Comparison of ENCODE assay signal across 8 cellular contexts in the genomic region with DNA sequence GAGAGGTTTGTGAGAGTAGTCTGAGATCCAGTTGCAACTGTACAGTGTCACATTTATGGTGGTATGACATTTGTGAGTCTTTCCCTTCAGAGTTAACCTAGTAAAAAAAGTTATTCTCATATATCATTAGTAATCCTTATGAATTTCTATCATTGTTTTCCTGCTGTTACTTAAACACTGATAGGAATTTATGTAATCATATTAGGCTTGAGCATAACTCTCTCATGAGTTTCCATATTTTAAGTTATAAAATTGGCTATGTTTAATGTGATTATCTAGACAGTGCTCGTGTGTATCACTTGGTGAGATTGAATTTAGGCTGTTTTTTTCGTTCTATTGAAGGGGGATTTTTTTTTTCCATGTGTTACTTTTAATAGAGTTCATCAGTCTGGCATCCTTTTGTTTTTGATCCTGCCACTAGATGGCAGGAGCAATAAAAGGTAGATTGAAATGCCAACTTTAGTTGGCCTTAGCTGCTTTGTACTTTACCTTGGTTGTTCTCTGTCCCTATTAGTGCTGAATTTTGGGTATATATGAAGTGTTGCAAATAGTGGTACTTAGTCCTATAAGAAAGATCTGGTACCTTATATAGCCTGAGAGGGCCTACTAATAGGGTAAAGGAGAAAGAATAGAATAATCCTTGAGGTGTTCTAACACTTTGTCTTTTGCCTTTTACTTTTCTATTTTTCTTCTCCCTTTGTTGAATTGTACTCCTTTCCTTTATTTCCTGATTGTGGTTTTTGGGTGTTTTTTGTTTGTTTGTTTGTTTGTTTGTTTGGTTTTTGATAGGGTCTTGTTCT. TPM values are rescaled to one million over a fixed set of nuclear protein-coding genes. Genes with fewer than 3 reads are reported as not detected.
DNase-seq lines count a peak whose midpoint lies in the region; ATAC-seq and TF ChIP-seq lines count a peak whose summit lies in the region.

No MANE protein-coding gene starts in this region.

- no peak overlapping the region for H3K4me3 Mint-ChIP-seq in type B pancreatic cell
- H3K4me3 Mint-ChIP-seq in T-helper 2 cell treated with Interferon-gamma antibody and Interleukin-4, amounts not matched to agents 5 μg/mL and 100 μg/mL, for 36 hours = no peak overlapping the region

- H3K9me3 Mint-ChIP-seq in type B pancreatic cell = no peaks in the 10 kb centered on the region
- no peaks in the 10 kb centered on the region for H3K9me3 Mint-ChIP-seq in T-helper 2 cell treated with Interferon-gamma antibody and Interleukin-4, amounts not matched to agents 5 μg/mL and 100 μg/mL, for 36 hours

- peak; percentile 75 for TF ChIP-seq CTCF in type B pancreatic cell (conservative IDR thresholded peaks at IDR 0.05)

- no peaks in the 10 kb centered on the region for H3K27me3 Mint-ChIP-seq in type B pancreatic cell
- H3K27me3 Mint-ChIP-seq in T-helper 2 cell treated with Interferon-gamma antibody and Interleukin-4, amounts not matched to agents 5 μg/mL and 100 μg/mL, for 36 hours (ENCODE audit: low read depth) = no peaks in the 10 kb centered on the region

- H3K4me1 Mint-ChIP-seq in type B pancreatic cell (ENCODE audit: unreplicated experiment) = peaks cover 31% of the 10 kb centered on the region
- H3K4me1 Mint-ChIP-seq in T-helper 2 cell treated with Interferon-gamma antibody and Interleukin-4, amounts not matched to agents 5 μg/mL and 100 μg/mL, for 36 hours (ENCODE audit: low read depth) = peaks cover 49% of the 10 kb centered on the region

- DNase-seq in activated CD4-positive, CD25-positive, alpha-beta regulatory T cell (lab: John Stamatoyannopoulos, UW) = no peak
- DNase-seq in Kasumi-1 (lab: John Stamatoyannopoulos, UW) (peak; percentile 51 to 73), astrocyte of the hippocampus (ENCODE audit: low read depth, low spot score) (peak; percentile 58), iris pigment epithelial cell (ENCODE audit: low read depth) (peak; percentile 37), type B pancreatic cell (ENCODE audit: extremely low spot score, unreplicated experiment) (no peak), ureter (ENCODE audit: low spot score) (no peak)
- DNase-seq in T-helper 2 cell treated with Interferon-gamma antibody and Interleukin-4, amounts not matched to agents 5 μg/mL and 100 μg/mL, for 36 hours (ENCODE audit: low spot score) = no peak

- H3K36me3 Mint-ChIP-seq in type B pancreatic cell = peaks cover 18% of the 10 kb centered on the region
- peaks cover 21% of the 10 kb centered on the region for H3K36me3 Mint-ChIP-seq in T-helper 2 cell treated with Interferon-gamma antibody and Interleukin-4, amounts not matched to agents 5 μg/mL and 100 μg/mL, for 36 hours (ENCODE audit: low read depth)

- H3K27ac Mint-ChIP-seq in type B pancreatic cell = peak overlapping the region; percentile 27
- H3K27ac Mint-ChIP-seq in T-helper 2 cell treated with Interferon-gamma antibody and Interleukin-4, amounts not matched to agents 5 μg/mL and 100 μg/mL, for 36 hours = no peak overlapping the region

- ATAC-seq in activated CD4-positive, CD25-positive, alpha-beta regulatory T cell treated with anti-CD3 and anti-CD28 coated beads, Interleukin-2, amount 50 U/mL, for 24 hours = peak; percentile 41 to 51

RNA-seq across cellular contexts. Expression of gene STT3B, which starts 17.9 kb away (rescaled TPM):
- total RNA-seq in type B pancreatic cell (ENCODE audit: low replicate concordance) (180 and 235 TPM in 2 replicates), ureter (169 TPM)

Comparison
In these comparisons a context has a peak if more than half of its experiments do, and no peak if none do; other contexts are left out.
1. DNase-seq: peak in Kasumi-1 (2 of 2), astrocyte of the hippocampus (single experiment) and iris pigment epithelial cell (single experiment); none in activated CD4-positive, CD25-positive, alpha-beta regulatory T cell (0 of 4), type B pancreatic cell (single experiment), T-helper 2 cell treated with Interferon-gamma antibody and Interleukin-4, amounts not matched to agents 5 μg/mL and 100 μg/mL, for 36 hours (single experiment) and ureter (single experiment).